Comparison of ENCODE assay signal across 2 cellular contexts in genomic region chr5:135330798-135331096, GRCh38.
TF ChIP-seq lines count a peak whose summit lies in the region.

No MANE protein-coding gene starts in this region.

TF ChIP-seq in H1, 55 proteins besides CTCF, POLR2A, EP300 and RAD21:
- no peak for TF ChIP-seq TAF7 (optimal IDR thresholded peaks at IDR 0.05; ENCODE audit: borderline replicate concordance, low read depth, low read length)
TF ChIP-seq in H1: peak in this region for 0.

TF ChIP-seq in HepG2, 621 proteins besides CTCF, POLR2A, EP300 and RAD21:
- no peak for TF ChIP-seq SP5 (CRISPR knock-in tag; IDR thresholded peaks at IDR 0.05; ENCODE audit: borderline replicate concordance, low read depth)
- 0 out of 2 replicates have a peak, but pooled peaks have one; percentile 34 for TF ChIP-seq THAP8 (CRISPR knock-in tag; IDR thresholded peaks at IDR 0.05; ENCODE audit: borderline replicate concordance)
